ENCODE assay signal across 1 cellular context in genomic region chr6:44386929-44387345, GRCh38.
TF ChIP-seq lines count a peak whose summit lies in the region.

No MANE protein-coding gene starts in this region.

TF ChIP-seq in IMR-90, 13 proteins besides CTCF, POLR2A, EP300 and RAD21 (continued from another document):
- TF ChIP-seq, protein P1, sequence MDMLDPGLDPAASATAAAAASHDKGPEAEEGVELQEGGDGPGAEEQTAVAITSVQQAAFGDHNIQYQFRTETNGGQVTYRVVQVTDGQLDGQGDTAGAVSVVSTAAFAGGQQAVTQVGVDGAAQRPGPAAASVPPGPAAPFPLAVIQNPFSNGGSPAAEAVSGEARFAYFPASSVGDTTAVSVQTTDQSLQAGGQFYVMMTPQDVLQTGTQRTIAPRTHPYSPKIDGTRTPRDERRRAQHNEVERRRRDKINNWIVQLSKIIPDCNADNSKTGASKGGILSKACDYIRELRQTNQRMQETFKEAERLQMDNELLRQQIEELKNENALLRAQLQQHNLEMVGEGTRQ (IDR thresholded peaks at IDR 0.05; ENCODE audit: low read depth, low read length) = no peak
- no peak for TF ChIP-seq RFX5 (IDR thresholded peaks at IDR 0.05; ENCODE audit: low read depth, low read length)
TF ChIP-seq in IMR-90: peak in this region for 1.
